Comparison of ENCODE assay signal across 8 cellular contexts in the genomic region with DNA sequence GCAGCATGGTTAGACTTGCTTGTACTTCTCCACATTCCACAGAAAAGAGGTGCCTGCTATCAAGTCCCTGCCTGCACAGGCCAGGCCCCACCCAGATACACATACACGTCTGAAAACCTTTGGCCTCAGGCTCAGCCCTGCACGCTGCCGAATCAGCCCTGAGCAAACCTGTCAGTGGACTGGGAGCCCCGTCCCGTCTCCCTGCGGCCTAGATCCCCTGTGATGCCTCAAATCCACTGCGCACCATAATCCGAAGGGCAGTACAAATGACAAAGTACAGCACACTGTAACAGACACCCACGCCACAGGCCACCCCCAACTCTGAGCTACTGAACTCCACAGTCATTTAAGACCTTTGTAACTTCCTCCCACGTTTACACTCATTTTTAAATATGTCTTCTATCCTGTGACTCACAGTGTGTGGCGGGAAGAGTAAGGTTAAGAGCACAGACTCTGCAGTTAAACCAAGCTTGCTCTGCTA.
DNase-seq lines count a peak whose midpoint lies in the region; ATAC-seq and TF ChIP-seq lines count a peak whose summit lies in the region.

No MANE protein-coding gene starts in this region.

- BruUV-seq in IMR-90 (replicated peaks; lab: Mats Ljungman, UMichigan), result no TSS peak

- peak overlapping the region; percentile 75 for H3K14ac ChIP-seq in IMR-90 (replicated peaks; ENCODE audit: low read depth, low read length)

- no peaks in the 10 kb centered on the region for H3K27me3 Mint-ChIP-seq in activated T-helper 2 cell treated with anti-CD3 and anti-CD28 coated beads, Interferon-gamma antibody, Interleukin-2, Interleukin-4, amounts not matched to agents 10 μg/mL and 5 μg/mL and 100 μg/mL, durations not matched to agents 14 hours and 24 hours and 36 hours (ENCODE audit: low read depth)
- no peaks in the 10 kb centered on the region for H3K27me3 Mint-ChIP-seq in progenitor cell of endocrine pancreas
- H3K27me3 Mint-ChIP-seq in CD8-positive, alpha-beta memory T cell, result no peaks in the 10 kb centered on the region

- H2BK5ac ChIP-seq in IMR-90 (ENCODE audit: low read depth, low read length, poor library complexity, severe bottlenecking), result peak overlapping the region; percentile 79

- H2BK15ac ChIP-seq in IMR-90 (ENCODE audit: low read depth, low read length), result peak overlapping the region; percentile 46; the same call in 2 of the 3 replicates

- dilution Hi-C loops in IMR-90 (cut with HindIII; ENCODE audit: low sequenced_read_pairs, unreplicated experiment), result no loop called here

- H3K4me3 ChIP-seq in IMR-90 (ENCODE audit: insufficient read depth, low read depth, low read length), result no peak overlapping the region
- no peak overlapping the region for H3K4me3 ChIP-seq in MM.1S (ENCODE audit: low read length)
- no peak overlapping the region for H3K4me3 ChIP-seq in CD8-positive, alpha-beta memory T cell (ENCODE audit: low read length)

- DNase-seq in ELF-1 (ENCODE audit: low read depth, low spot score) (peak; percentile 67), IMR-90 (peak; percentile 86), progenitor cell of endocrine pancreas (ENCODE audit: low spot score, unreplicated experiment) (no peak), MM.1S (no peak)
- peak; percentile 12 for DNase-seq in activated T-helper 2 cell treated with anti-CD3 and anti-CD28 coated beads, Interferon-gamma antibody, Interleukin-2, Interleukin-4, amounts not matched to agents 10 μg/mL and 5 μg/mL and 100 μg/mL, durations not matched to agents 14 hours and 24 hours and 36 hours (ENCODE audit: low spot score)
- no peak for DNase-seq in CD8-positive, alpha-beta memory T cell

- CTCF ChIA-PET in IMR-90 (lab: Yijun Ruan, JAX), result interaction anchor here (0.9 kb wide), 1 partner anchor 34 kb away, joined by 4 read pairs; no protein-coding TSS in a partner anchor
- CTCF ChIA-PET in CD8-positive, alpha-beta memory T cell (lab: Charles Lee), result interaction anchor here (1.6 kb wide), 1 partner anchor 35 kb away, joined by 4 read pairs; no protein-coding TSS in a partner anchor

- 0 out of 2 replicates have a peak overlapping the region, but pooled peaks have one; percentile 18 for H3K9ac ChIP-seq in IMR-90 (ENCODE audit: low read depth, low read length)
- no peak overlapping the region for H3K9ac ChIP-seq in MM.1S (ENCODE audit: low read length)

- peak overlapping the region; percentile 10 for H2AK9ac ChIP-seq in IMR-90 (replicated peaks; ENCODE audit: low read depth, low read length, poor library complexity)

- H2AK5ac ChIP-seq in IMR-90 (ENCODE audit: low read depth, low read length), result peak overlapping the region; percentile 49

- H3K79me2 ChIP-seq in MM.1S (ENCODE audit: low read length), result no peaks in the 10 kb centered on the region

- no peaks in the 10 kb centered on the region for H3K9me3 ChIP-seq in IMR-90 (ENCODE audit: control insufficient read depth, insufficient read depth, low read length)
- no peaks in the 10 kb centered on the region for H3K9me3 ChIP-seq in MM.1S (replicated peaks; ENCODE audit: insufficient read depth, low read length)
- no peaks in the 10 kb centered on the region for H3K9me3 ChIP-seq in CD8-positive, alpha-beta memory T cell (ENCODE audit: low read length)

- in situ Hi-C loops in IMR-90 (cut with MboI; ENCODE audit: low sequenced_read_pairs), result no loop called here

- H2AFZ ChIP-seq in IMR-90 (replicated peaks; ENCODE audit: low read length, poor library complexity) (peak overlapping the region; percentile 66), MM.1S (ENCODE audit: low read length) (no peak overlapping the region)

- no peaks in the 10 kb centered on the region for H3K27me3 ChIP-seq in IMR-90 (ENCODE audit: control insufficient read depth, insufficient read depth, low read length)
- H3K27me3 ChIP-seq in MM.1S (replicated peaks; ENCODE audit: insufficient read depth, low read length), result no peaks in the 10 kb centered on the region
- H3K27me3 ChIP-seq in CD8-positive, alpha-beta memory T cell (ENCODE audit: insufficient read depth, low read length, poor library complexity, severe bottlenecking), result no peaks in the 10 kb centered on the region

- no peak for TF ChIP-seq CTCF in IMR-90 (conservative IDR thresholded peaks at IDR 0.05; ENCODE audit: low read depth, low read length)
- no peak for TF ChIP-seq CTCF in progenitor cell of endocrine pancreas (IDR thresholded peaks at IDR 0.05; ENCODE audit: unreplicated experiment)
- no peak for TF ChIP-seq CTCF in MM.1S (IDR thresholded peaks at IDR 0.05; ENCODE audit: low read length)

- intact Hi-C loops in IMR-90 (cut with micrococcal nuclease), result no loop called here
- intact Hi-C loops in activated T-helper 2 cell treated with anti-CD3 and anti-CD28 coated beads, Interferon-gamma antibody, Interleukin-2, Interleukin-4, amounts not matched to agents 10 μg/mL and 5 μg/mL and 100 μg/mL, durations not matched to agents 14 hours and 24 hours and 36 hours (cut with micrococcal nuclease), result loop anchor here (1.0 to 10.0 kb wide), 8 partner anchors 19 to 176 kb away; a partner anchor contains a TSS

- H3F3A ChIP-seq in MM.1S (ENCODE audit: insufficient read depth, low read length), result no peaks in the 10 kb centered on the region

- 0 out of 2 replicates have a peak overlapping the region, but pooled peaks have one; percentile 6 for H3K23ac ChIP-seq in IMR-90 (ENCODE audit: low read depth, low read length)

- H3K9me1 ChIP-seq in IMR-90 (ENCODE audit: insufficient read depth, low read length), result peaks cover 13% of the 10 kb centered on the region

- TF ChIP-seq RAD21 in IMR-90 (IDR thresholded peaks at IDR 0.05; ENCODE audit: low read length), result no peak; the same call in 1 of the 2 replicates

- TF ChIP-seq POLR2A in IMR-90 (IDR thresholded peaks at IDR 0.05; ENCODE audit: low read depth, low read length), result no peak

- 88% methylated on average over 5 of the region's 11 CpGs; no CpG with 5 or more reads in 1 of the 2 experiments for WGBS in IMR-90 (ENCODE audit: extremely low coverage in 2 of 2, insufficient read length in 1 of 2), 2 experiments

- H3K36me3 ChIP-seq in IMR-90 (ENCODE audit: control insufficient read depth, insufficient read depth, low read length) (no peaks in the 10 kb centered on the region), MM.1S (replicated peaks; ENCODE audit: insufficient read depth, low read length) (no peaks in the 10 kb centered on the region)
- H3K36me3 ChIP-seq in CD8-positive, alpha-beta memory T cell (ENCODE audit: insufficient read depth, low read length), result no peaks in the 10 kb centered on the region

- peaks cover 9% of the 10 kb centered on the region for H3K36me3 Mint-ChIP-seq in activated T-helper 2 cell treated with anti-CD3 and anti-CD28 coated beads, Interferon-gamma antibody, Interleukin-2, Interleukin-4, amounts not matched to agents 10 μg/mL and 5 μg/mL and 100 μg/mL, durations not matched to agents 14 hours and 24 hours and 36 hours (ENCODE audit: low read depth)
- H3K36me3 Mint-ChIP-seq in progenitor cell of endocrine pancreas (ENCODE audit: insufficient read depth), result no peaks in the 10 kb centered on the region
- no peaks in the 10 kb centered on the region for H3K36me3 Mint-ChIP-seq in CD8-positive, alpha-beta memory T cell

- H3K27ac ChIP-seq in IMR-90 (ENCODE audit: insufficient read depth, low read length) (no peak overlapping the region), MM.1S (ENCODE audit: low read length) (no peak overlapping the region)
- no peak overlapping the region for H3K27ac ChIP-seq in CD8-positive, alpha-beta memory T cell (ENCODE audit: low read depth, low read length)

- no peak overlapping the region for H3K56ac ChIP-seq in IMR-90 (ENCODE audit: extremely low read depth, insufficient read depth, low read length)

- H3K79me1 ChIP-seq in IMR-90 (ENCODE audit: low read depth in 1 of 2, low read length in 2 of 2), result peaks cover 34 to 56% of the 10 kb centered on the region in 2 experiments

- no peaks in the 10 kb centered on the region for H3K9me3 Mint-ChIP-seq in activated T-helper 2 cell treated with anti-CD3 and anti-CD28 coated beads, Interferon-gamma antibody, Interleukin-2, Interleukin-4, amounts not matched to agents 10 μg/mL and 5 μg/mL and 100 μg/mL, durations not matched to agents 14 hours and 24 hours and 36 hours
- no peaks in the 10 kb centered on the region for H3K9me3 Mint-ChIP-seq in progenitor cell of endocrine pancreas (ENCODE audit: low read depth)
- H3K9me3 Mint-ChIP-seq in CD8-positive, alpha-beta memory T cell, result no peaks in the 10 kb centered on the region

- peaks cover 24% of the 10 kb centered on the region for H3K4me1 ChIP-seq in IMR-90 (ENCODE audit: control insufficient read depth, insufficient read depth, low read length)
- H3K4me1 ChIP-seq in MM.1S (ENCODE audit: low read length), result no peaks in the 10 kb centered on the region
- H3K4me1 ChIP-seq in CD8-positive, alpha-beta memory T cell (ENCODE audit: insufficient read depth, low read length), result no peaks in the 10 kb centered on the region

- peak overlapping the region; percentile 66 for H3K27ac Mint-ChIP-seq in activated T-helper 2 cell treated with anti-CD3 and anti-CD28 coated beads, Interferon-gamma antibody, Interleukin-2, Interleukin-4, amounts not matched to agents 10 μg/mL and 5 μg/mL and 100 μg/mL, durations not matched to agents 14 hours and 24 hours and 36 hours
- H3K27ac Mint-ChIP-seq in progenitor cell of endocrine pancreas, result peak overlapping the region; percentile 93
- H3K27ac Mint-ChIP-seq in CD8-positive, alpha-beta memory T cell, result peak overlapping the region in 1 of 8 donors; percentile 34

- peak overlapping the region; percentile 5; the same call in 1 of the 2 replicates for H2BK20ac ChIP-seq in IMR-90 (ENCODE audit: low read depth, low read length)

- H3K4me1 Mint-ChIP-seq in activated T-helper 2 cell treated with anti-CD3 and anti-CD28 coated beads, Interferon-gamma antibody, Interleukin-2, Interleukin-4, amounts not matched to agents 10 μg/mL and 5 μg/mL and 100 μg/mL, durations not matched to agents 14 hours and 24 hours and 36 hours (ENCODE audit: low read depth), result peaks cover 48% of the 10 kb centered on the region
- peaks cover 34% of the 10 kb centered on the region for H3K4me1 Mint-ChIP-seq in progenitor cell of endocrine pancreas (ENCODE audit: low read depth)
- peaks cover 0 to 7% (median 0%) of the 10 kb centered on the region in 3 donors for H3K4me1 Mint-ChIP-seq in CD8-positive, alpha-beta memory T cell

- H4K20me1 ChIP-seq in IMR-90 (ENCODE audit: insufficient read depth, low read length) (peaks cover 13% of the 10 kb centered on the region; the same call in 1 of the 2 replicates), MM.1S (ENCODE audit: insufficient read depth, low read length) (no peaks in the 10 kb centered on the region)

- H3K9me2 ChIP-seq in MM.1S (replicated peaks; ENCODE audit: insufficient read depth, low read length), result no peaks in the 10 kb centered on the region

- H4K91ac ChIP-seq in IMR-90 (ENCODE audit: insufficient read depth, low read depth, low read length), result peak overlapping the region; percentile 67

- peak overlapping the region; percentile 18 for H3K4me3 Mint-ChIP-seq in activated T-helper 2 cell treated with anti-CD3 and anti-CD28 coated beads, Interferon-gamma antibody, Interleukin-2, Interleukin-4, amounts not matched to agents 10 μg/mL and 5 μg/mL and 100 μg/mL, durations not matched to agents 14 hours and 24 hours and 36 hours (ENCODE audit: low read depth)
- no peak overlapping the region for H3K4me3 Mint-ChIP-seq in progenitor cell of endocrine pancreas (ENCODE audit: low read depth)
- peak overlapping the region in 1 of 7 donors; percentile 30 for H3K4me3 Mint-ChIP-seq in CD8-positive, alpha-beta memory T cell

- peak overlapping the region; percentile 84 for H3K4ac ChIP-seq in IMR-90 (ENCODE audit: low read depth, low read length)

- H4K5ac ChIP-seq in IMR-90 (ENCODE audit: low read depth, low read length), result peak overlapping the region; percentile 25

- peak overlapping the region; percentile 35 for H2BK120ac ChIP-seq in IMR-90 (ENCODE audit: low read depth, low read length)

- peak; percentile 57 for ATAC-seq in GM21528 (IDR thresholded peaks at IDR 0.05; ENCODE audit: low FRiP score, unreplicated experiment)
- ATAC-seq in IMR-90 (ENCODE audit: low read depth), result peak; percentile 62
- ATAC-seq in HG03457 (IDR thresholded peaks at IDR 0.05; ENCODE audit: unreplicated experiment), result no peak

- H3K4me2 ChIP-seq in IMR-90 (ENCODE audit: low read depth, low read length) (no peak overlapping the region), MM.1S (ENCODE audit: low read depth, low read length) (no peak overlapping the region)

- H3K18ac ChIP-seq in IMR-90 (ENCODE audit: low read depth, low read length), result 0 out of 2 replicates have a peak overlapping the region, but pooled peaks have one; percentile 14

- peak overlapping the region; percentile 25 to 28; a peak in 2 of 4 replicates for H4K8ac ChIP-seq in IMR-90 (ENCODE audit: low read depth in 2 of 2, low read length in 2 of 2)

- POLR2A ChIA-PET in IMR-90 (lab: Charles Lee; ENCODE audit: unreplicated experiment), result no interaction called here
- POLR2A ChIA-PET in CD8-positive, alpha-beta memory T cell (lab: Charles Lee), result no interaction called here

Comparison
In these comparisons a context has a peak if more than half of its experiments do, and no peak if none do; other contexts are left out.
1. DNase-seq: peak in ELF-1 (single experiment), IMR-90 (single experiment) and activated T-helper 2 cell treated with anti-CD3 and anti-CD28 coated beads, Interferon-gamma antibody, Interleukin-2, Interleukin-4, amounts not matched to agents 10 μg/mL and 5 μg/mL and 100 μg/mL, durations not matched to agents 14 hours and 24 hours and 36 hours (single experiment); none in progenitor cell of endocrine pancreas (single experiment), MM.1S (single experiment) and CD8-positive, alpha-beta memory T cell (0 of 5).